In the genomic region with DNA sequence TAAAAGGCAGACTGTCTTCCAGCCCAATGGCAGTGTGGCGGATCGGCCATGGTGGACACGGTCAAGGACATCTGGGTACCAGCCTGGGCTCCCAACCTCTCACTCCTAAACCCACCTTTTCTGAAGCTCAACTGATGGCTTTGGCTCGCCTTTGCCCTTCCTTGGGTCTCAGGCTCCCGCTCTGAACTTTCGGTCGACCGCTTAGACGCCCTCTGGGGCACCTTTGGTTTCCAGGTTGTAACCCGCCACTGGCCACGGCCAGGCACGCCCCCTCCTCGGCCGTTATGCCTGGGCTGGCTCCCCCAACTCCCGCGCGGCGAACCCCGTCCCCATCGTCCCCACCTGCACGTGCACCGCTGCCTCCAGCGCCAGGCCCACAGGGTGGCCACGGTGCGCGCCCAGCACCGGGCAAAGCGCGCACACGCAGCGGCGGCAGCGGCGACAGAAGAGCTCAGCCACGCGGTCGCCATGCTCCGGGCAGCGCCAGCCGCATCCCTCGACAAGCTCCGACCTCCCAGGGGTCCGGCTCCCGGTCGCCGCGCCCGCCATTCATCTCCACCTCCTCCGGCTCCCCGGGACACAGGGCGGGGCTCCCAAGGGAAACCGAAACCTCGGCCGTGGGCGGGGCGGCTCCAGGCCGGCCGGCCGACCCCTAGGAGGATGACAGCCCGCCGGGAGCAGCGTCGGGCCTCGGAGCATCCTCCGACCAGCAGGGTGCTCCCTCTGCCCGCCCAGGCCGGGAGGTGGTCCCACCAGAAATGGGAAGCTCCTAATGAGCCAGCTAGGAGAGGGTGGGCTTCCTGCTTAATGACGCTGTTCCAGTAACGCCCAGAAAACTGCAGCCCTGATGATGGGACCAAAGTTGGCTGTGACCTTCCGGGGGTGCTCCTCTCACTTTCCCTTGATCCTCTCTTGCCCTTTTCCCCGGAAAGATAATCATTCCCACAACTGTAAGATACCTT, we compare ENCODE assay signal across 1 cellular context.
TF ChIP-seq lines count a peak whose summit lies in the region.

A gene with protein sequence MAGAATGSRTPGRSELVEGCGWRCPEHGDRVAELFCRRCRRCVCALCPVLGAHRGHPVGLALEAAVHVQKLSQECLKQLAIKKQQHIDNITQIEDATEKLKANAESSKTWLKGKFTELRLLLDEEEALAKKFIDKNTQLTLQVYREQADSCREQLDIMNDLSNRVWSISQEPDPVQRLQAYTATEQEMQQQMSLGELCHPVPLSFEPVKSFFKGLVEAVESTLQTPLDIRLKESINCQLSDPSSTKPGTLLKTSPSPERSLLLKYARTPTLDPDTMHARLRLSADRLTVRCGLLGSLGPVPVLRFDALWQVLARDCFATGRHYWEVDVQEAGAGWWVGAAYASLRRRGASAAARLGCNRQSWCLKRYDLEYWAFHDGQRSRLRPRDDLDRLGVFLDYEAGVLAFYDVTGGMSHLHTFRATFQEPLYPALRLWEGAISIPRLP (minus strand): TSS at position 583 of the 962 bp plus-strand sequence. CDS start 34 bp downstream, at position 549.

TF ChIP-seq in HEK293, 187 proteins besides CTCF, POLR2A, EP300 and RAD21 (continued from another document):
- TF ChIP-seq, protein P1, sequence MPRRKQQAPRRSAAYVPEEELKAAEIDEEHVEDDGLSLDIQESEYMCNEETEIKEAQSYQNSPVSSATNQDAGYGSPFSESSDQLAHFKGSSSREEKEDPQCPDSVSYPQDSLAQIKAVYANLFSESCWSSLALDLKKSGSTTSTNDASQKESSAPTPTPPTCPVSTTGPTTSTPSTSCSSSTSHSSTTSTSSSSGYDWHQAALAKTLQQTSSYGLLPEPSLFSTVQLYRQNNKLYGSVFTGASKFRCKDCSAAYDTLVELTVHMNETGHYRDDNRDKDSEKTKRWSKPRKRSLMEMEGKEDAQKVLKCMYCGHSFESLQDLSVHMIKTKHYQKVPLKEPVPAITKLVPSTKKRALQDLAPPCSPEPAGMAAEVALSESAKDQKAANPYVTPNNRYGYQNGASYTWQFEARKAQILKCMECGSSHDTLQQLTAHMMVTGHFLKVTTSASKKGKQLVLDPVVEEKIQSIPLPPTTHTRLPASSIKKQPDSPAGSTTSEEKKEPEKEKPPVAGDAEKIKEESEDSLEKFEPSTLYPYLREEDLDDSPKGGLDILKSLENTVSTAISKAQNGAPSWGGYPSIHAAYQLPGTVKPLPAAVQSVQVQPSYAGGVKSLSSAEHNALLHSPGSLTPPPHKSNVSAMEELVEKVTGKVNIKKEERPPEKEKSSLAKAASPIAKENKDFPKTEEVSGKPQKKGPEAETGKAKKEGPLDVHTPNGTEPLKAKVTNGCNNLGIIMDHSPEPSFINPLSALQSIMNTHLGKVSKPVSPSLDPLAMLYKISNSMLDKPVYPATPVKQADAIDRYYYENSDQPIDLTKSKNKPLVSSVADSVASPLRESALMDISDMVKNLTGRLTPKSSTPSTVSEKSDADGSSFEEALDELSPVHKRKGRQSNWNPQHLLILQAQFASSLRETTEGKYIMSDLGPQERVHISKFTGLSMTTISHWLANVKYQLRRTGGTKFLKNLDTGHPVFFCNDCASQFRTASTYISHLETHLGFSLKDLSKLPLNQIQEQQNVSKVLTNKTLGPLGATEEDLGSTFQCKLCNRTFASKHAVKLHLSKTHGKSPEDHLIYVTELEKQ (tag by site-specific recombination; IDR thresholded peaks at IDR 0.05; ENCODE audit: borderline replicate concordance): no peak
- peak; percentile 61; the same call in 1 of the 2 replicates for TF ChIP-seq KLF16 (tag by site-specific recombination; IDR thresholded peaks at IDR 0.05)
- no peak for TF ChIP-seq ZNF561 (tag by site-specific recombination; IDR thresholded peaks at IDR 0.05; ENCODE audit: borderline replicate concordance)
- TF ChIP-seq ZNF112 (tag by site-specific recombination; IDR thresholded peaks at IDR 0.05): no peak
- TF ChIP-seq ZNF830 (tag by site-specific recombination; IDR thresholded peaks at IDR 0.05; ENCODE audit: low read depth): no peak
- peak; percentile 73 for TF ChIP-seq ZBTB6 (tag by site-specific recombination; IDR thresholded peaks at IDR 0.05)
- no peak for TF ChIP-seq ZNF571 (tag by site-specific recombination; IDR thresholded peaks at IDR 0.05)
- TF ChIP-seq HOXD13 (CRISPR knock-in tag; IDR thresholded peaks at IDR 0.05; ENCODE audit: borderline replicate concordance): no peak
- TF ChIP-seq ZNF2 (tag by site-specific recombination; IDR thresholded peaks at IDR 0.05): no peak
- TF ChIP-seq ZFP3 (tag by site-specific recombination; IDR thresholded peaks at IDR 0.05; ENCODE audit: low read depth): no peak
- TF ChIP-seq ZBTB7A (tag by site-specific recombination; IDR thresholded peaks at IDR 0.05; ENCODE audit: low read depth): 0 out of 2 replicates have a peak, but pooled peaks have one; percentile 30
- TF ChIP-seq ZBTB48 (tag by site-specific recombination; IDR thresholded peaks at IDR 0.05): peak; percentile 80; the same call in 1 of the 2 replicates
- peak; percentile 65 for TF ChIP-seq ZNF335 (tag by site-specific recombination; conservative IDR thresholded peaks at IDR 0.05)
- no peak for TF ChIP-seq ZNF777 (tag by site-specific recombination; IDR thresholded peaks at IDR 0.05; ENCODE audit: borderline replicate concordance)
- no peak for TF ChIP-seq ZNF214 (tag by site-specific recombination; IDR thresholded peaks at IDR 0.05; ENCODE audit: borderline replicate concordance)
- TF ChIP-seq HIC1 (tag by site-specific recombination; IDR thresholded peaks at IDR 0.05): peak; percentile 62
- no peak; the same call in 1 of the 2 replicates for TF ChIP-seq ZNF660 (tag by site-specific recombination; IDR thresholded peaks at IDR 0.05)
- no peak for TF ChIP-seq ZNF16 (tag by site-specific recombination; IDR thresholded peaks at IDR 0.05; ENCODE audit: low read depth)
- TF ChIP-seq ZNF114 (tag by site-specific recombination; IDR thresholded peaks at IDR 0.05): no peak
